In genomic region chr9:123401879-123402513, GRCh38 we compare ENCODE assay signal across 8 cellular contexts. TPM values are rescaled to one million over a fixed set of nuclear protein-coding genes. Genes with fewer than 3 reads are reported as not detected.
A peak's percentile ranks its signal among the peaks of the same experiment; 100 is the strongest.
DNase-seq lines count a peak whose midpoint lies in the region; ATAC-seq and TF ChIP-seq lines count a peak whose summit lies in the region.

No MANE protein-coding gene starts in this region.

- H3K9me3 ChIP-seq in AG04450 (ENCODE audit: control insufficient read depth, insufficient read depth, low read length): no peaks in the 10 kb centered on the region
- no peaks in the 10 kb centered on the region for H3K9me3 ChIP-seq in tibial nerve

- no peak for ATAC-seq in GM19452 (IDR thresholded peaks at IDR 0.05; ENCODE audit: unreplicated experiment)
- no peak for ATAC-seq in HG02885 (IDR thresholded peaks at IDR 0.05; ENCODE audit: poor library complexity, unreplicated experiment)

- H3K4me3 ChIP-seq in AG04450 (ENCODE audit: low read depth, low read length) (no peak overlapping the region), GM12865 (ENCODE audit: low read depth, low read length) (no peak overlapping the region), astrocyte of the spinal cord (ENCODE audit: low read depth, low read length) (no peak overlapping the region), tibial nerve (no peak overlapping the region)

- no peak for TF ChIP-seq POLR2A in tibial nerve (IDR thresholded peaks at IDR 0.05)

- WGBS in tibial nerve, 2 donors: 42 to 46% methylated on average over 9 of the region's 9 CpGs

- DNase-seq in AG04450 (ENCODE audit: low read depth, low spot score): peak; percentile 27
- peak; percentile 54 for DNase-seq in GM12865 (ENCODE audit: low read depth)
- DNase-seq in NCI-H2227 (lab: John Stamatoyannopoulos, UW; ENCODE audit: unreplicated experiment): peak; percentile 55
- peak; percentile 54 for DNase-seq in astrocyte of the spinal cord (ENCODE audit: low read depth, low spot score)
- DNase-seq in iris pigment epithelial cell (ENCODE audit: low read depth): peak; percentile 63
- peak in 1 of 2 donors; percentile 19 for DNase-seq in tibial nerve (ENCODE audit: low spot score in 2 of 2)

- in situ Hi-C loops in astrocyte of the spinal cord (cut with HindIII; ENCODE audit: low sequenced_read_pairs): no loop called here

- H3K27ac ChIP-seq in AG04450 (ENCODE audit: low read depth, low read length) (no peak overlapping the region), tibial nerve (no peak overlapping the region)

- H3K27me3 ChIP-seq in AG04450 (ENCODE audit: control insufficient read depth, insufficient read depth, low read length): no peaks in the 10 kb centered on the region
- H3K27me3 ChIP-seq in tibial nerve: no peaks in the 10 kb centered on the region

- TF ChIP-seq EP300 in tibial nerve (IDR thresholded peaks at IDR 0.05): no peak

- H3K36me3 ChIP-seq in tibial nerve: peaks cover 0 to 11% (median 0%) of the 10 kb centered on the region in 3 donors

- H3K4me1 ChIP-seq in tibial nerve: peaks cover 0 to 13% (median 0%) of the 10 kb centered on the region in 4 donors

- CTCF ChIA-PET in AG04450 (lab: Charles Lee): interaction anchor here (0.9 to 2.8 kb wide), 7 partner anchors 20 to 1008 kb away, joined by 3 to 16 read pairs (median 3); no protein-coding TSS in a partner anchor

- peak; percentile 93 for TF ChIP-seq CTCF in AG04450 (IDR thresholded peaks at IDR 0.05; ENCODE audit: low read depth, low read length)
- TF ChIP-seq CTCF in GM12865 (IDR thresholded peaks at IDR 0.05; ENCODE audit: insufficient read depth, low read depth, low read length, missing control alignments): peak; percentile 57
- peak; percentile 89 for TF ChIP-seq CTCF in astrocyte of the spinal cord (IDR thresholded peaks at IDR 0.05; ENCODE audit: low read depth, low read length)
- peak; percentile 37 to 69 (median 65) for TF ChIP-seq CTCF in tibial nerve (IDR thresholded peaks at IDR 0.05)

- POLR2A ChIA-PET in AG04450 (lab: Yijun Ruan, JAX): no interaction called here

RNA-seq across cellular contexts. Expression of gene CRB2, which starts 46.0 kb away (rescaled TPM):
- polyA plus RNA-seq in AG04450 (2011; rRNA removed): not detected in 2 replicates
- polyA minus RNA-seq in AG04450 (2011; rRNA and poly(A)+ RNA removed): not detected in 2 replicates
- total RNA-seq in tibial nerve: under 1 TPM in 2 of 4 donors, not detected in 2; under 0.01 to 0.44 TPM
